ENCODE assay signal across 29 cellular contexts in the genomic region with DNA sequence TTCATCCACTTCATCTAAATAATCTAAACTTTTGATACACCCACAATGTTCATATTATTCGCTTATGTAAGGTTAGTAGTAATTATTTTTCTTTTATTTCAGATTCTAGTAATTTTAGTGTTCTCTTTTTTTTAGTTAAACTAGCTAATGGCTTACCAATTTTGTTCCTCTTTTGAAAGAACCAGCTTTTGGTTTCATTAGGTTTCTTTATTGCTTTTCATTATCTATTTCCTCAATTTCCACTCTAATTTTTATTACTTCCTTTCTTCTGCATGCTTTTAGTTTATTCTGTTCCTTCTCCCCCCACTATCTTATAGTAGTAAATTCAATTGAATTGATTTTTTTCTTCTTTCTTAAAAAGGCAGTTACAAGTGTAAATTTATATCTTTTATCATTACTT.
"Had no signal": no experiment of that assay in that cellular context is flagged by ENCODE, and none has a peak within 500 bp of the region (broad histone marks: within the 10 kb centered on the region; RNA-seq: fewer than 3 reads in every experiment).

No MANE protein-coding gene starts in this region.

- H3K9me3 ChIP-seq: body of pancreas, lower lobe of right lung, sigmoid colon, thyroid gland, upper lobe of right lung had no signal

- DNase-seq: activated CD4-positive, alpha-beta T cell treated with anti-CD3 and anti-CD28 coated beads, Interleukin-2, amount 10 ng/mL, durations not matched to agents 7 days and 5 days; activated CD4-positive, CD25-positive, alpha-beta regulatory T cell treated with anti-CD3 and anti-CD28 coated beads, Interleukin-2, amount 50 U/mL, for 72 hours; activated CD8-positive, alpha-beta memory T cell treated with anti-CD3 and anti-CD28 coated beads, Interleukin-2, amount 10 ng/mL, durations not matched to agents 7 days and 5 days; activated CD8-positive, alpha-beta T cell treated with anti-CD3 and anti-CD28 coated beads for 36 hours; activated effector memory CD4-positive, alpha-beta T cell treated with anti-CD3 and anti-CD28 coated beads, Interleukin-2, amount 50 U/mL, for 16 hours; activated naive CD4-positive, alpha-beta T cell treated with anti-CD3 and anti-CD28 coated beads, Interleukin-2, amount 10 ng/mL, durations not matched to agents 7 days and 5 days; activated naive CD8-positive, alpha-beta T cell treated with anti-CD3 and anti-CD28 coated beads, Interleukin-2, amount 50 U/mL, for 24 hours; activated T-cell treated with anti-CD3 and anti-CD28 coated beads for 4 hours; body of pancreas; effector CD4-positive, alpha-beta T cell; erythroblast; foreskin fibroblast; immature natural killer cell; lower lobe of right lung; naive B cell; retina; sigmoid colon; stimulated activated CD4-positive, alpha-beta T cell treated with anti-CD3 and anti-CD28 coated beads, Interleukin-2, amount 100 ng/mL, for 48 hours; stimulated activated naive CD8-positive, alpha-beta T cell treated with anti-CD3 and anti-CD28 coated beads, Interleukin-15, Interleukin-2, amounts not matched to agents 100 U/mL and 50 U/mL, for 24 hours; substantia nigra; T1000; thyroid gland; upper lobe of right lung had no signal

- H3K36me3 Mint-ChIP-seq: immature natural killer cell, naive B cell had no signal

- H3K27ac ChIP-seq: body of pancreas, cardiac muscle cell, lower lobe of right lung, sigmoid colon, thyroid gland, upper lobe of right lung, VCaP had no signal

- H3K4me3 ChIP-seq: body of pancreas, cardiac muscle cell, lower lobe of right lung, sigmoid colon, thyroid gland, upper lobe of right lung had no signal

- H3K27ac Mint-ChIP-seq: activated CD4-positive, alpha-beta T cell treated with anti-CD3 and anti-CD28 coated beads, Interleukin-2, amount 10 ng/mL, durations not matched to agents 7 days and 5 days; activated CD8-positive, alpha-beta memory T cell treated with anti-CD3 and anti-CD28 coated beads, Interleukin-2, amount 10 ng/mL, durations not matched to agents 7 days and 5 days; activated CD8-positive, alpha-beta T cell treated with anti-CD3 and anti-CD28 coated beads for 36 hours; activated naive CD4-positive, alpha-beta T cell treated with anti-CD3 and anti-CD28 coated beads, Interleukin-2, amount 10 ng/mL, durations not matched to agents 7 days and 5 days; activated naive CD8-positive, alpha-beta T cell treated with anti-CD3 and anti-CD28 coated beads, Interleukin-2, amount 50 U/mL, for 24 hours; dendritic cell treated with granulocyte-macrophage colony-stimulating factor and Interleukin-4, amounts not matched to agents 40 ng/mL and 50 ng/mL, for 4 days; progenitor cell of endocrine pancreas; T-helper 1 cell treated with Interleukin-12 subunit alpha and Interleukin-12 subunit beta and Interleukin-4 antibody, amounts not matched to agents 30 μg/mL and 1 μg/mL, for 36 hours had no signal

- H3K4me1 ChIP-seq: lower lobe of right lung, thyroid gland, upper lobe of right lung had no signal

- H3K4me1 Mint-ChIP-seq: activated CD4-positive, alpha-beta T cell treated with anti-CD3 and anti-CD28 coated beads, Interleukin-2, amount 10 ng/mL, durations not matched to agents 7 days and 5 days; activated CD8-positive, alpha-beta memory T cell treated with anti-CD3 and anti-CD28 coated beads, Interleukin-2, amount 10 ng/mL, durations not matched to agents 7 days and 5 days; activated naive CD4-positive, alpha-beta T cell treated with anti-CD3 and anti-CD28 coated beads, Interleukin-2, amount 10 ng/mL, durations not matched to agents 7 days and 5 days; immature natural killer cell had no signal

- H3K9me3 Mint-ChIP-seq: activated CD4-positive, alpha-beta T cell treated with anti-CD3 and anti-CD28 coated beads, Interleukin-2, amount 10 ng/mL, durations not matched to agents 7 days and 5 days; activated CD8-positive, alpha-beta T cell treated with anti-CD3 and anti-CD28 coated beads for 36 hours; activated naive CD8-positive, alpha-beta T cell treated with anti-CD3 and anti-CD28 coated beads, Interleukin-2, amount 50 U/mL, for 24 hours; dendritic cell treated with granulocyte-macrophage colony-stimulating factor and Interleukin-4, amounts not matched to agents 40 ng/mL and 50 ng/mL, for 4 days; immature natural killer cell; naive B cell; T-helper 1 cell treated with Interleukin-12 subunit alpha and Interleukin-12 subunit beta and Interleukin-4 antibody, amounts not matched to agents 30 μg/mL and 1 μg/mL, for 36 hours had no signal

- ATAC-seq: activated CD8-positive, alpha-beta memory T cell treated with anti-CD3 and anti-CD28 coated beads, Interleukin-2, amount 10 ng/mL, durations not matched to agents 7 days and 5 days; activated CD8-positive, alpha-beta T cell treated with anti-CD3 and anti-CD28 coated beads for 36 hours; activated naive CD8-positive, alpha-beta T cell treated with anti-CD3 and anti-CD28 coated beads, Interleukin-2, amount 50 U/mL, for 24 hours; body of pancreas; left lobe of liver; lower lobe of right lung; stimulated activated naive CD8-positive, alpha-beta T cell treated with anti-CD3 and anti-CD28 coated beads, Interleukin-15, Interleukin-2, amounts not matched to agents 100 U/mL and 50 U/mL, for 24 hours; upper lobe of right lung had no signal

- H3K4me3 Mint-ChIP-seq: activated CD4-positive, alpha-beta T cell treated with anti-CD3 and anti-CD28 coated beads, Interleukin-2, amount 10 ng/mL, durations not matched to agents 7 days and 5 days; activated CD8-positive, alpha-beta memory T cell treated with anti-CD3 and anti-CD28 coated beads, Interleukin-2, amount 10 ng/mL, durations not matched to agents 7 days and 5 days; activated CD8-positive, alpha-beta T cell treated with anti-CD3 and anti-CD28 coated beads for 36 hours; activated naive CD4-positive, alpha-beta T cell treated with anti-CD3 and anti-CD28 coated beads, Interleukin-2, amount 10 ng/mL, durations not matched to agents 7 days and 5 days; activated naive CD8-positive, alpha-beta T cell treated with anti-CD3 and anti-CD28 coated beads, Interleukin-2, amount 50 U/mL, for 24 hours; dendritic cell treated with granulocyte-macrophage colony-stimulating factor and Interleukin-4, amounts not matched to agents 40 ng/mL and 50 ng/mL, for 4 days; immature natural killer cell; naive B cell; T-helper 1 cell treated with Interleukin-12 subunit alpha and Interleukin-12 subunit beta and Interleukin-4 antibody, amounts not matched to agents 30 μg/mL and 1 μg/mL, for 36 hours had no signal

- H3K36me3 ChIP-seq: cardiac muscle cell, lower lobe of right lung, sigmoid colon, thyroid gland, upper lobe of right lung had no signal

- H3K27me3 Mint-ChIP-seq: activated CD4-positive, alpha-beta T cell treated with anti-CD3 and anti-CD28 coated beads, Interleukin-2, amount 10 ng/mL, durations not matched to agents 7 days and 5 days; activated CD8-positive, alpha-beta memory T cell treated with anti-CD3 and anti-CD28 coated beads, Interleukin-2, amount 10 ng/mL, durations not matched to agents 7 days and 5 days; activated CD8-positive, alpha-beta T cell treated with anti-CD3 and anti-CD28 coated beads for 36 hours; activated naive CD4-positive, alpha-beta T cell treated with anti-CD3 and anti-CD28 coated beads, Interleukin-2, amount 10 ng/mL, durations not matched to agents 7 days and 5 days; activated naive CD8-positive, alpha-beta T cell treated with anti-CD3 and anti-CD28 coated beads, Interleukin-2, amount 50 U/mL, for 24 hours; dendritic cell treated with granulocyte-macrophage colony-stimulating factor and Interleukin-4, amounts not matched to agents 40 ng/mL and 50 ng/mL, for 4 days; naive B cell; progenitor cell of endocrine pancreas had no signal
